In the genomic region with DNA sequence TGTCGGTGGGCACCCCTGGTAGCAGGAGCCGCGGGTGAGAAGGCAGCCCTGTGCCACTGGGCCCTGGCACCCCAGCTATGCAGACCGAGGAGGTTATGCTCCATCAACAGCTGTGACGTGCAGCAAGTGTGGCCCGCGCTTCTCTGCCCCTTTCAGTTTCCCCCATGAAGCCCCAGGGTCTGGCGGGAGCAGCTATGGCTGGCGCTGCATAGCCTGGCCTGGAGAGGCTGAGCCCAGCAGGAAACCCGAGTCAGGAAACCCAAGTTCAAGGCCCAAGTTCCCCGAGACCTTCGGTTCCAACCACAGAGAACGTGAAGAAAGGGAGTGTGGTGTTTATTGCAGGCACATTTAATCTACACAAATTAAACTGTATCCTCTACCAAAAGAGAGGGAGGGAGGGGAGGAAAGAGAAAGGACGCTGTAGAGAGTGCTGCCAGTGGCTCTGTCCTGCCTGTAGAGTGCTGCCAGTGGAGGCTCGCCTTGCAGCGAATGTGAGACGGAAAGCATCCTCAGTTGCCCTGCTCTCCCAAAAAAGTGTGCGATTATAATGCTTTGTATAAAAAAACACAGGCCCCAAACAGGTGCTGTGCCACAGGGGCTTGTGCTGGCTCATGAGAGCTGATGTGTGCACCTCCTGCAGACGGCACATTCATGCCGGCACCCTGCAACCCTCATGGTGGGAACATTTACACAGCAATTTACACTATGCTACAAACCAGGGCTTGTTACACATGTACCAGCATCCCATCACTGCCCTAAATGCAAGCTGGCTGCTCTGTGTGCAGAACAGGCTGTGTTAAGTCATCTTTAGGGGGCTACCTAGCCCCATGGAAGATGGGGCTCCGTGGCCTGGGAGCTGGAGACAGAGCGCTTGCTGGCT, we compare ENCODE assay signal across 2 cellular contexts.
TF ChIP-seq lines count a peak whose summit lies in the region.

No MANE protein-coding gene starts in this region.

TF ChIP-seq in GM23338, 12 proteins besides CTCF, POLR2A, EP300 and RAD21 (continued from another document):
- TF ChIP-seq, protein P1, sequence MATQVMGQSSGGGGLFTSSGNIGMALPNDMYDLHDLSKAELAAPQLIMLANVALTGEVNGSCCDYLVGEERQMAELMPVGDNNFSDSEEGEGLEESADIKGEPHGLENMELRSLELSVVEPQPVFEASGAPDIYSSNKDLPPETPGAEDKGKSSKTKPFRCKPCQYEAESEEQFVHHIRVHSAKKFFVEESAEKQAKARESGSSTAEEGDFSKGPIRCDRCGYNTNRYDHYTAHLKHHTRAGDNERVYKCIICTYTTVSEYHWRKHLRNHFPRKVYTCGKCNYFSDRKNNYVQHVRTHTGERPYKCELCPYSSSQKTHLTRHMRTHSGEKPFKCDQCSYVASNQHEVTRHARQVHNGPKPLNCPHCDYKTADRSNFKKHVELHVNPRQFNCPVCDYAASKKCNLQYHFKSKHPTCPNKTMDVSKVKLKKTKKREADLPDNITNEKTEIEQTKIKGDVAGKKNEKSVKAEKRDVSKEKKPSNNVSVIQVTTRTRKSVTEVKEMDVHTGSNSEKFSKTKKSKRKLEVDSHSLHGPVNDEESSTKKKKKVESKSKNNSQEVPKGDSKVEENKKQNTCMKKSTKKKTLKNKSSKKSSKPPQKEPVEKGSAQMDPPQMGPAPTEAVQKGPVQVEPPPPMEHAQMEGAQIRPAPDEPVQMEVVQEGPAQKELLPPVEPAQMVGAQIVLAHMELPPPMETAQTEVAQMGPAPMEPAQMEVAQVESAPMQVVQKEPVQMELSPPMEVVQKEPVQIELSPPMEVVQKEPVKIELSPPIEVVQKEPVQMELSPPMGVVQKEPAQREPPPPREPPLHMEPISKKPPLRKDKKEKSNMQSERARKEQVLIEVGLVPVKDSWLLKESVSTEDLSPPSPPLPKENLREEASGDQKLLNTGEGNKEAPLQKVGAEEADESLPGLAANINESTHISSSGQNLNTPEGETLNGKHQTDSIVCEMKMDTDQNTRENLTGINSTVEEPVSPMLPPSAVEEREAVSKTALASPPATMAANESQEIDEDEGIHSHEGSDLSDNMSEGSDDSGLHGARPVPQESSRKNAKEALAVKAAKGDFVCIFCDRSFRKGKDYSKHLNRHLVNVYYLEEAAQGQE (IDR thresholded peaks at IDR 0.05; ENCODE audit: unreplicated experiment) = no peak
- TF ChIP-seq, protein P2, sequence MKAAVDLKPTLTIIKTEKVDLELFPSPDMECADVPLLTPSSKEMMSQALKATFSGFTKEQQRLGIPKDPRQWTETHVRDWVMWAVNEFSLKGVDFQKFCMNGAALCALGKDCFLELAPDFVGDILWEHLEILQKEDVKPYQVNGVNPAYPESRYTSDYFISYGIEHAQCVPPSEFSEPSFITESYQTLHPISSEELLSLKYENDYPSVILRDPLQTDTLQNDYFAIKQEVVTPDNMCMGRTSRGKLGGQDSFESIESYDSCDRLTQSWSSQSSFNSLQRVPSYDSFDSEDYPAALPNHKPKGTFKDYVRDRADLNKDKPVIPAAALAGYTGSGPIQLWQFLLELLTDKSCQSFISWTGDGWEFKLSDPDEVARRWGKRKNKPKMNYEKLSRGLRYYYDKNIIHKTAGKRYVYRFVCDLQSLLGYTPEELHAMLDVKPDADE (IDR thresholded peaks at IDR 0.05) = no peak

TF ChIP-seq in WTC11, 78 proteins besides CTCF, POLR2A, EP300 and RAD21 (continued from another document):
- TF ChIP-seq, protein P3, sequence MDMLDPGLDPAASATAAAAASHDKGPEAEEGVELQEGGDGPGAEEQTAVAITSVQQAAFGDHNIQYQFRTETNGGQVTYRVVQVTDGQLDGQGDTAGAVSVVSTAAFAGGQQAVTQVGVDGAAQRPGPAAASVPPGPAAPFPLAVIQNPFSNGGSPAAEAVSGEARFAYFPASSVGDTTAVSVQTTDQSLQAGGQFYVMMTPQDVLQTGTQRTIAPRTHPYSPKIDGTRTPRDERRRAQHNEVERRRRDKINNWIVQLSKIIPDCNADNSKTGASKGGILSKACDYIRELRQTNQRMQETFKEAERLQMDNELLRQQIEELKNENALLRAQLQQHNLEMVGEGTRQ (CRISPR knock-in tag; IDR thresholded peaks at IDR 0.05) = no peak
- TF ChIP-seq ZNF219 (CRISPR knock-in tag; IDR thresholded peaks at IDR 0.05; ENCODE audit: borderline replicate concordance) = no peak
- TF ChIP-seq ZNF423 (CRISPR knock-in tag; IDR thresholded peaks at IDR 0.05) = no peak
- no peak for TF ChIP-seq ATF1 (CRISPR knock-in tag; IDR thresholded peaks at IDR 0.05)
- TF ChIP-seq, protein P4, sequence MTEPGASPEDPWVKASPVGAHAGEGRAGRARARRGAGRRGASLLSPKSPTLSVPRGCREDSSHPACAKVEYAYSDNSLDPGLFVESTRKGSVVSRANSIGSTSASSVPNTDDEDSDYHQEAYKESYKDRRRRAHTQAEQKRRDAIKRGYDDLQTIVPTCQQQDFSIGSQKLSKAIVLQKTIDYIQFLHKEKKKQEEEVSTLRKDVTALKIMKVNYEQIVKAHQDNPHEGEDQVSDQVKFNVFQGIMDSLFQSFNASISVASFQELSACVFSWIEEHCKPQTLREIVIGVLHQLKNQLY (CRISPR knock-in tag; IDR thresholded peaks at IDR 0.05) = no peak
- TF ChIP-seq, protein P5, sequence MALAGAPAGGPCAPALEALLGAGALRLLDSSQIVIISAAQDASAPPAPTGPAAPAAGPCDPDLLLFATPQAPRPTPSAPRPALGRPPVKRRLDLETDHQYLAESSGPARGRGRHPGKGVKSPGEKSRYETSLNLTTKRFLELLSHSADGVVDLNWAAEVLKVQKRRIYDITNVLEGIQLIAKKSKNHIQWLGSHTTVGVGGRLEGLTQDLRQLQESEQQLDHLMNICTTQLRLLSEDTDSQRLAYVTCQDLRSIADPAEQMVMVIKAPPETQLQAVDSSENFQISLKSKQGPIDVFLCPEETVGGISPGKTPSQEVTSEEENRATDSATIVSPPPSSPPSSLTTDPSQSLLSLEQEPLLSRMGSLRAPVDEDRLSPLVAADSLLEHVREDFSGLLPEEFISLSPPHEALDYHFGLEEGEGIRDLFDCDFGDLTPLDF (CRISPR knock-in tag; IDR thresholded peaks at IDR 0.05) = no peak
- TF ChIP-seq NFATC4 (CRISPR knock-in tag; IDR thresholded peaks at IDR 0.05) = no peak
- TF ChIP-seq GABPB1 (CRISPR knock-in tag; IDR thresholded peaks at IDR 0.05) = no peak
- TF ChIP-seq, protein P6, sequence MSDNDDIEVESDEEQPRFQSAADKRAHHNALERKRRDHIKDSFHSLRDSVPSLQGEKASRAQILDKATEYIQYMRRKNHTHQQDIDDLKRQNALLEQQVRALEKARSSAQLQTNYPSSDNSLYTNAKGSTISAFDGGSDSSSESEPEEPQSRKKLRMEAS (CRISPR knock-in tag; IDR thresholded peaks at IDR 0.05) = no peak
- no peak for TF ChIP-seq NR2C2 (CRISPR knock-in tag; IDR thresholded peaks at IDR 0.05)
- no peak for TF ChIP-seq PRRX2 (CRISPR knock-in tag; IDR thresholded peaks at IDR 0.05)
- TF ChIP-seq NFE2L1 (CRISPR knock-in tag; IDR thresholded peaks at IDR 0.05) = no peak
- TF ChIP-seq, protein P7, sequence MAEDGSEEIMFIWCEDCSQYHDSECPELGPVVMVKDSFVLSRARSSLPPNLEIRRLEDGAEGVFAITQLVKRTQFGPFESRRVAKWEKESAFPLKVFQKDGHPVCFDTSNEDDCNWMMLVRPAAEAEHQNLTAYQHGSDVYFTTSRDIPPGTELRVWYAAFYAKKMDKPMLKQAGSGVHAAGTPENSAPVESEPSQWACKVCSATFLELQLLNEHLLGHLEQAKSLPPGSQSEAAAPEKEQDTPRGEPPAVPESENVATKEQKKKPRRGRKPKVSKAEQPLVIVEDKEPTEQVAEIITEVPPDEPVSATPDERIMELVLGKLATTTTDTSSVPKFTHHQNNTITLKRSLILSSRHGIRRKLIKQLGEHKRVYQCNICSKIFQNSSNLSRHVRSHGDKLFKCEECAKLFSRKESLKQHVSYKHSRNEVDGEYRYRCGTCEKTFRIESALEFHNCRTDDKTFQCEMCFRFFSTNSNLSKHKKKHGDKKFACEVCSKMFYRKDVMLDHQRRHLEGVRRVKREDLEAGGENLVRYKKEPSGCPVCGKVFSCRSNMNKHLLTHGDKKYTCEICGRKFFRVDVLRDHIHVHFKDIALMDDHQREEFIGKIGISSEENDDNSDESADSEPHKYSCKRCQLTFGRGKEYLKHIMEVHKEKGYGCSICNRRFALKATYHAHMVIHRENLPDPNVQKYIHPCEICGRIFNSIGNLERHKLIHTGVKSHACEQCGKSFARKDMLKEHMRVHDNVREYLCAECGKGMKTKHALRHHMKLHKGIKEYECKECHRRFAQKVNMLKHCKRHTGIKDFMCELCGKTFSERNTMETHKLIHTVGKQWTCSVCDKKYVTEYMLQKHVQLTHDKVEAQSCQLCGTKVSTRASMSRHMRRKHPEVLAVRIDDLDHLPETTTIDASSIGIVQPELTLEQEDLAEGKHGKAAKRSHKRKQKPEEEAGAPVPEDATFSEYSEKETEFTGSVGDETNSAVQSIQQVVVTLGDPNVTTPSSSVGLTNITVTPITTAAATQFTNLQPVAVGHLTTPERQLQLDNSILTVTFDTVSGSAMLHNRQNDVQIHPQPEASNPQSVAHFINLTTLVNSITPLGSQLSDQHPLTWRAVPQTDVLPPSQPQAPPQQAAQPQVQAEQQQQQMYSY (CRISPR knock-in tag; IDR thresholded peaks at IDR 0.05) = no peak
- TF ChIP-seq JAZF1 (CRISPR knock-in tag; IDR thresholded peaks at IDR 0.05) = no peak
- no peak for TF ChIP-seq EMX1 (CRISPR knock-in tag; IDR thresholded peaks at IDR 0.05)
- TF ChIP-seq FOXP1 (CRISPR knock-in tag; IDR thresholded peaks at IDR 0.05; ENCODE audit: borderline replicate concordance) = no peak
- no peak for TF ChIP-seq ZNF138 (CRISPR knock-in tag; conservative IDR thresholded peaks at IDR 0.05)
